ENCODE assay signal across 11 cellular contexts in genomic region chr15:90037510-90037860, GRCh38. TPM values are rescaled to one million over a fixed set of nuclear protein-coding genes. Genes with fewer than 3 reads are reported as not detected.
A peak's percentile ranks its signal among the peaks of the same experiment; 100 is the strongest.
DNase-seq lines count a peak whose midpoint lies in the region; ATAC-seq and TF ChIP-seq lines count a peak whose summit lies in the region.
"Had no signal": no experiment of that assay in that cellular context is flagged by ENCODE, and none has a peak within 500 bp of the region (broad histone marks: within the 10 kb centered on the region; RNA-seq: fewer than 3 reads in every experiment).

No MANE protein-coding gene starts in this region.

- intact Hi-C loops in vagina (cut with DNase I) (no loop called here), left ventricle myocardium inferior (cut with micrococcal nuclease) (no loop called here)

- no peak for TF ChIP-seq POLR2A in vagina (IDR thresholded peaks at IDR 0.05)

- no CpG with 5 or more reads among the region's 5 CpGs for WGBS in mesendoderm (ENCODE audit: extremely low coverage, insufficient coverage, low lambda C conversion rate)

- no peak for ATAC-seq in HG02970 (IDR thresholded peaks at IDR 0.05; ENCODE audit: low FRiP score, unreplicated experiment)

- H3K4me1 Mint-ChIP-seq in brain, result peaks cover 93% of the 10 kb centered on the region

- DNase-seq in AG08396 (ENCODE audit: low spot score) (peak; percentile 69), HS-5 (ENCODE audit: low read depth) (peak; percentile 36), mesendoderm (no peak), vagina (ENCODE audit: extremely low spot score in 2 of 2) (no peak), NCI-H526 (lab: John Stamatoyannopoulos, UW) (no peak), left ventricle myocardium inferior (no peak)
- DNase-seq: H9, mammary epithelial cell, NCI-H345 had no signal

- H3K27ac Mint-ChIP-seq in brain, result peak overlapping the region in 4 of 5 experiments; percentile 4 to 71 (median 38)

- H3K79me1 ChIP-seq in mesendoderm (ENCODE audit: low read length), result peaks cover 31% of the 10 kb centered on the region

- H3K36me3 Mint-ChIP-seq in brain, result no peaks in the 10 kb centered on the region

- H3K27me3 ChIP-seq in mesendoderm (ENCODE audit: insufficient read depth, low read length, poor library complexity) (no peaks in the 10 kb centered on the region), vagina (no peaks in the 10 kb centered on the region), left ventricle myocardium inferior (ENCODE audit: low read depth) (no peaks in the 10 kb centered on the region)

- no peak overlapping the region for H2BK15ac ChIP-seq in mesendoderm (replicated peaks; ENCODE audit: low read depth)

- H3K4me3 Mint-ChIP-seq in brain, result no peak overlapping the region
- H3K4me3 Mint-ChIP-seq: H9 had no signal

- H3K27ac ChIP-seq in mesendoderm (ENCODE audit: low read depth, low read length), result no peak overlapping the region
- no peak overlapping the region for H3K27ac ChIP-seq in vagina
- no peak overlapping the region for H3K27ac ChIP-seq in left ventricle myocardium inferior (replicated peaks)

- H3K4me1 ChIP-seq in mesendoderm (ENCODE audit: control insufficient read depth, low read depth, low read length) (peaks cover 32% of the 10 kb centered on the region), vagina (peaks cover 63% of the 10 kb centered on the region), left ventricle myocardium inferior (peaks cover 63% of the 10 kb centered on the region)

- H3K9me3 Mint-ChIP-seq in brain, result no peaks in the 10 kb centered on the region
- H3K9me3 Mint-ChIP-seq: H9 had no signal

- no peak overlapping the region for H4K5ac ChIP-seq in mesendoderm (ENCODE audit: low read length)

- no peak overlapping the region for H3K4ac ChIP-seq in mesendoderm (ENCODE audit: low read depth, low read length)

- H3K79me2 ChIP-seq in mesendoderm (ENCODE audit: control insufficient read depth, insufficient read depth, low read length), result peaks cover 26% of the 10 kb centered on the region

- H3K56ac ChIP-seq in mesendoderm (ENCODE audit: low read length), result no peak overlapping the region

- H3K4me3 ChIP-seq in mesendoderm (ENCODE audit: low read length) (no peak overlapping the region), vagina (no peak overlapping the region), left ventricle myocardium inferior (no peak overlapping the region)

- H3K23ac ChIP-seq in mesendoderm (ENCODE audit: low read length), result no peak overlapping the region

- H3K4me2 ChIP-seq in mesendoderm (ENCODE audit: low read length), result no peak overlapping the region

- H3K9ac ChIP-seq in mesendoderm (ENCODE audit: low read length), result no peak overlapping the region

- peak overlapping the region; percentile 1 for H3K18ac ChIP-seq in mesendoderm (ENCODE audit: low read length)

- H3K36me3 ChIP-seq in mesendoderm (ENCODE audit: control insufficient read depth, insufficient read depth, low read length), result no peaks in the 10 kb centered on the region
- H3K36me3 ChIP-seq in vagina, result no peaks in the 10 kb centered on the region
- H3K36me3 ChIP-seq in left ventricle myocardium inferior, result no peaks in the 10 kb centered on the region

- no peak overlapping the region for H2AK5ac ChIP-seq in mesendoderm (ENCODE audit: low read length)

- no peak overlapping the region for H2BK120ac ChIP-seq in mesendoderm (ENCODE audit: low read depth, low read length)

- H3K9me3 ChIP-seq in vagina (no peaks in the 10 kb centered on the region), left ventricle myocardium inferior (replicated peaks) (no peaks in the 10 kb centered on the region)

- peak overlapping the region; percentile 21 for H2BK5ac ChIP-seq in mesendoderm (ENCODE audit: low read length)

- H4K8ac ChIP-seq in mesendoderm (ENCODE audit: low read depth, low read length), result no peak overlapping the region

- H3K27me3 Mint-ChIP-seq in brain, result peaks cover 5% of the 10 kb centered on the region

- TF ChIP-seq CTCF in brain (conservative IDR thresholded peaks at IDR 0.05), result no peak
- TF ChIP-seq CTCF in vagina (IDR thresholded peaks at IDR 0.05), result no peak
- TF ChIP-seq CTCF in left ventricle myocardium inferior (IDR thresholded peaks at IDR 0.05; ENCODE audit: borderline replicate concordance), result no peak

RNA-seq across cellular contexts. Expression of gene ZNF710, which starts 36.4 kb away (rescaled TPM):
- 8.6 TPM for polyA plus RNA-seq in brain (ENCODE audit: insufficient read depth, low read depth, low replicate concordance)
- 51.0 TPM for polyA plus RNA-seq in mesendoderm (2013, experiment 1 of 2)
- 54.6 TPM for polyA plus RNA-seq in mesendoderm (2013, experiment 2 of 2)
- 23.1 TPM for total RNA-seq in vagina
- total RNA-seq in left ventricle myocardium inferior, result 5.5 TPM

Comparison
In these comparisons a context has a peak if more than half of its experiments do, and no peak if none do; other contexts are left out.
1. DNase-seq: peak in AG08396 (single experiment) and HS-5 (single experiment); none in mesendoderm (single experiment), vagina (0 of 2), NCI-H526 (0 of 2) and left ventricle myocardium inferior (single experiment).